30 cellular contexts compared by ENCODE assay signal in genomic region chr15:29283371-29283770, GRCh38.
"Had no signal": no experiment of that assay in that cellular context is flagged by ENCODE, and none has a peak within 500 bp of the region (broad histone marks: within the 10 kb centered on the region; RNA-seq: fewer than 3 reads in every experiment).

No MANE protein-coding gene starts in this region.

- H3K4me1 ChIP-seq: adrenal gland, body of pancreas, breast epithelium had no signal

- H3K36me3 ChIP-seq: adrenal gland, brain microvascular endothelial cell, breast epithelium had no signal

- H3K27me3 ChIP-seq: adrenal gland, body of pancreas, brain microvascular endothelial cell, breast epithelium had no signal

- DNase-seq: activated B cell treated with CpG ODN at 0.5 μM for 24 hours; activated CD4-positive, alpha-beta memory T cell treated with anti-CD3 and anti-CD28 coated beads for 36 hours; activated CD4-positive, alpha-beta T cell treated with anti-CD3 and anti-CD28 coated beads for 4 hours; activated CD4-positive, alpha-beta T cell treated with anti-CD3 and anti-CD28 coated beads, Interleukin-2, amount 10 ng/mL, durations not matched to agents 24 days and 14 days; activated CD4-positive, alpha-beta T cell treated with anti-CD3 and anti-CD28 coated beads, Interleukin-2, amount 50 U/mL, for 1 hour; activated CD4-positive, alpha-beta T cell treated with anti-CD3 and anti-CD28 coated beads, Interleukin-2, amount 50 U/mL, for 4 hours; activated CD4-positive, CD25-positive, alpha-beta regulatory T cell treated with anti-CD3 and anti-CD28 coated beads, Interleukin-2, amount 50 U/mL, for 72 hours; activated CD8-positive, alpha-beta memory T cell treated with anti-CD3 and anti-CD28 coated beads, Interleukin-2, amount 50 U/mL, for 4 hours; activated CD8-positive, alpha-beta T cell treated with anti-CD3 and anti-CD28 coated beads for 36 hours; activated effector memory CD4-positive, alpha-beta T cell treated with anti-CD3 and anti-CD28 coated beads, Interleukin-2, amount 50 U/mL, for 16 hours; activated gamma-delta T cell treated with Interleukin-2 at 50 U/mL for 16 hours; activated naive CD4-positive, alpha-beta T cell; activated naive CD4-positive, alpha-beta T cell treated with anti-CD3 and anti-CD28 coated beads for 36 hours; activated naive CD4-positive, alpha-beta T cell treated with anti-CD3 and anti-CD28 coated beads, Interleukin-2, amount 50 U/mL, for 16 hours; activated naive CD8-positive, alpha-beta T cell treated with anti-CD3 and anti-CD28 coated beads for 36 hours; activated T-cell treated with anti-CD3 and anti-CD28 coated beads for 4 hours; activated T-cell treated with anti-CD3 and anti-CD28 coated beads, Interleukin-2, amount 50 U/mL, for 1 hour; activated T-cell treated with anti-CD3 and anti-CD28 coated beads, Interleukin-2, amount 50 U/mL, for 4 hours; activated T-cell treated with anti-CD3 and anti-CD28 coated beads, Interleukin-2, amount 50 U/mL, for 72 hours; adrenal gland; amniotic stem cell; aorta; body of pancreas; brain microvascular endothelial cell; central memory CD4-positive, alpha-beta T cell; T-helper 1 cell; T-helper 2 cell; T-helper 9 cell had no signal

- H3K27ac ChIP-seq: adrenal gland, body of pancreas, brain microvascular endothelial cell, breast epithelium, VCaP had no signal

- H3K9me3 ChIP-seq: adrenal gland, body of pancreas, breast epithelium had no signal

- H3K4me3 ChIP-seq: adrenal gland, body of pancreas, breast epithelium had no signal
